8 cellular contexts compared by ENCODE assay signal in the genomic region with DNA sequence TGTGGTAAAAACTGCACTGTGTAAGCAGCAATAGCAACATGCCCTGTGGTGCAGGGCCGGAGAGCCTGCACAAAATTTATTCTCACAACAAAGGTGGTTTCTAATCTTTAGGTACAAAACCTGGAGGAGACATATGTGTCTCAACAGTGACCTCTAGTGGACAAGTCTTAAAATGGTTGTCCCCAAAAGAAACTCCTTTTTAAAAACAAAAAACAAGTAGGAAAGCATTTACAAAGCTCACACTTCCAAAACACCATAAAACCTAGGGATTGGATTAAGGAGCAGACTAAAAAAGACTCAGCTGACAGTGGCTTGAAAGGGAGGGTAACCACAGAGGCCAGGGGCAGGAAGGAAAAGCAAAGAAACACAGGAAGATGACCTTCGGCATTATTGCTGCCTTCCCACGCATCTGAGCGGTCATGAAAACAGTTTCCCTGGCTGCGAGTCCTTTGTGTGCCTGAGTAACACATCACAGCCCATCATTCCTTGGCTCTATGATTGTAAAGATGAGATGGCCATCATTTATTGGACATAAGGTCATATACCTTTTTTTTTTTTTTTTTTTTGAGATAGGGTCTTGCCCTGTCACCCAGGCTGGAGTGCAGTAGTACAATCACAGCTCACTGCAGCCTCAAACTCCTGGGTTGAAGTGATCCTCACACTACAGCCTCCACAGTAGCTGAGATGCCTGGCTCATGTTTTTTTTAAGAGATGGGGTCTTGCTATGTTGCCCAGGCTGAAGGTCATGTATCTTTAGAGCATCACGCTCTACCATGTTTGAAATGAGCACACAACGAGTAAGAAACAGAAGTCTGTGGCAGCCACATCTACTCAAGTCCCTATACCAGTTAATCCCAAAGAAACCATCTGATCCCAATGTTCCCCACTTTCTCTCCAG. TPM values are rescaled to one million over a fixed set of nuclear protein-coding genes. Genes with fewer than 3 reads are reported as not detected.
DNase-seq lines count a peak whose midpoint lies in the region; ATAC-seq, FAIRE-seq and TF ChIP-seq lines count a peak whose summit lies in the region.

No MANE protein-coding gene starts in this region.

- peak; percentile 67 for ATAC-seq in CD8-positive, alpha-beta T cell
- peak; percentile 62 for ATAC-seq in GM18909 (IDR thresholded peaks at IDR 0.05; ENCODE audit: poor library complexity, unreplicated experiment)

- intact Hi-C loops in CD8-positive, alpha-beta T cell (cut with DNase I, micrococcal nuclease): loop anchor here (1.0 to 5.0 kb wide), 4 partner anchors 875 to 1345 kb away; no protein-coding TSS in a partner anchor

- H3K27me3 Mint-ChIP-seq in CD8-positive, alpha-beta T cell (ENCODE audit: low read depth): no peaks in the 10 kb centered on the region

- H3K4me1 Mint-ChIP-seq in CD8-positive, alpha-beta T cell (ENCODE audit: low read depth): peaks cover 40% of the 10 kb centered on the region

- H3K36me3 Mint-ChIP-seq in CD8-positive, alpha-beta T cell: peaks cover 35% of the 10 kb centered on the region

- H3K9me3 Mint-ChIP-seq in CD8-positive, alpha-beta T cell: no peaks in the 10 kb centered on the region

- H3K4me3 Mint-ChIP-seq in CD8-positive, alpha-beta T cell: no peak overlapping the region

- CTCF ChIA-PET in CD8-positive, alpha-beta T cell (lab: Charles Lee): interaction anchor here (0.6 to 1.2 kb wide), 12 partner anchors 11 to 1127 kb away, joined by 3 to 6 read pairs (median 4); no protein-coding TSS in a partner anchor

- peak; percentile 94 for FAIRE-seq in endometrium (lab: Jason Lieb, UNC)

- no peaks in the 10 kb centered on the region for H3K27me3 ChIP-seq in CD8-positive, alpha-beta T cell (ENCODE audit: insufficient read depth, low read length)
- H3K27me3 ChIP-seq in effector memory CD4-positive, alpha-beta T cell (replicated peaks; ENCODE audit: control insufficient read depth, insufficient read depth, low read length, poor library complexity, severe bottlenecking): no peaks in the 10 kb centered on the region

- H3K27ac ChIP-seq in CD8-positive, alpha-beta T cell (ENCODE audit: low read depth, low read length): no peak overlapping the region
- no peak overlapping the region for H3K27ac ChIP-seq in effector memory CD4-positive, alpha-beta T cell (ENCODE audit: insufficient read depth, low read length, poor library complexity, severe bottlenecking)

- peak; percentile 67 for TF ChIP-seq CTCF in CD8-positive, alpha-beta T cell (IDR thresholded peaks at IDR 0.05)

- H3K27ac Mint-ChIP-seq in CD8-positive, alpha-beta T cell: peak overlapping the region; percentile 82

- H3K4me1 ChIP-seq in CD8-positive, alpha-beta T cell (ENCODE audit: insufficient read depth, low read length): peaks cover 11% of the 10 kb centered on the region
- no peaks in the 10 kb centered on the region for H3K4me1 ChIP-seq in effector memory CD4-positive, alpha-beta T cell (ENCODE audit: control insufficient read depth, insufficient read depth, low read length, poor library complexity, severe bottlenecking)

- H3K4me3 ChIP-seq in CD8-positive, alpha-beta T cell (ENCODE audit: low read depth, low read length): no peak overlapping the region
- no peak overlapping the region for H3K4me3 ChIP-seq in effector memory CD4-positive, alpha-beta T cell (ENCODE audit: insufficient read depth, low read depth, low read length, poor library complexity, severe bottlenecking)

- peak in 1 of 7 experiments; percentile 50 for DNase-seq in CD8-positive, alpha-beta T cell
- peak; percentile 36 for DNase-seq in LHCN-M2 (ENCODE audit: low read depth)
- peak; percentile 25 to 35 for DNase-seq in SHP77 (lab: John Stamatoyannopoulos, UW)
- peak; percentile 35 for DNase-seq in middle frontal gyrus (ENCODE audit: extremely low spot score, low spot score)
- no peak for DNase-seq in GDM1 (lab: John Stamatoyannopoulos, UW)
- DNase-seq in effector memory CD4-positive, alpha-beta T cell: no peak

- no peaks in the 10 kb centered on the region for H3K36me3 ChIP-seq in CD8-positive, alpha-beta T cell (ENCODE audit: insufficient read depth, low read length)
- H3K36me3 ChIP-seq in effector memory CD4-positive, alpha-beta T cell (ENCODE audit: control insufficient read depth, insufficient read depth, low read length): no peaks in the 10 kb centered on the region

- no peaks in the 10 kb centered on the region for H3K9me3 ChIP-seq in CD8-positive, alpha-beta T cell (ENCODE audit: low read length)
- H3K9me3 ChIP-seq in effector memory CD4-positive, alpha-beta T cell (ENCODE audit: control insufficient read depth, low read length): no peaks in the 10 kb centered on the region

- POLR2A ChIA-PET in CD8-positive, alpha-beta T cell (lab: Charles Lee): interaction anchor here (0.7 kb wide), 1 partner anchor 946 kb away, joined by 3 read pairs; no protein-coding TSS in a partner anchor

RNA-seq across cellular contexts. Expression of gene RSU1, which starts 39.5 kb away (rescaled TPM):
- total RNA-seq in CD8-positive, alpha-beta T cell: 10 to 100 TPM; 23.8 to 26.1 TPM
- 91.4 and 96.4 TPM in 2 replicates for total RNA-seq in LHCN-M2 (2014; rRNA removed)
- 85.2 TPM for polyA plus RNA-seq in LHCN-M2 (2012)

Comparison
In these comparisons a context has a peak if more than half of its experiments do, and no peak if none do; other contexts are left out.
1. DNase-seq: peak in LHCN-M2 (single experiment), SHP77 (2 of 2) and middle frontal gyrus (single experiment); none in GDM1 (single experiment) and effector memory CD4-positive, alpha-beta T cell (0 of 3).